Comparison of ENCODE assay signal across 25 cellular contexts in the genomic region with DNA sequence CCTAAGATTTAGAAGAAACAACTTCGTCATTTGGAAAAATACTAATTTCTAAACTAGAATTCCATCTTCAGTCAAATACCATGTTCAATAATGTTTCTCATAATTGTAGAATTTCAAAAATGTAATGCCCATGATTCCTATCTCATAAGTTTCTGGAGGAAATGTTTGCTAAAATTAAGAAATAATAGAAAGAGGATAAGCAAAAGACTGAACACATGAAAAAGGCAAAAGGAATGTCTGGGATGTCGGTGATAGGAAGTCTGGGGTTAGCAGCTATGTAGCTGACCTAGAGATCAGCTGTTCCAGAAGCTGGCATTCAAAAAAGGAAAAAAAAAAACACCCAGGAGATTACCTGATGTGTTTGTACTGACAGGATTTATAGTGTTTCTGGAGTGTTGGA. TPM values are rescaled to one million over a fixed set of nuclear protein-coding genes. Genes with fewer than 3 reads are reported as not detected.
DNase-seq lines count a peak whose midpoint lies in the region; ATAC-seq and TF ChIP-seq lines count a peak whose summit lies in the region.
"Had no signal": no experiment of that assay in that cellular context is flagged by ENCODE, and none has a peak within 500 bp of the region (broad histone marks: within the 10 kb centered on the region; RNA-seq: fewer than 3 reads in every experiment).

No MANE protein-coding gene starts in this region.

- no peak overlapping the region for H3K27ac ChIP-seq in ovary
- H3K27ac ChIP-seq: prostate gland, skin epidermis had no signal

- H3K36me3 ChIP-seq in skeletal muscle satellite cell (ENCODE audit: insufficient read depth, low read length) (no peaks in the 10 kb centered on the region), ovary (no peaks in the 10 kb centered on the region)
- H3K36me3 ChIP-seq: ascending aorta, prostate gland had no signal

- peaks cover 10% of the 10 kb centered on the region for H3K4me1 ChIP-seq in skeletal muscle satellite cell (ENCODE audit: control insufficient read depth, insufficient read depth, low read length)
- no peaks in the 10 kb centered on the region for H3K4me1 ChIP-seq in ovary (ENCODE audit: insufficient read depth)
- H3K4me1 ChIP-seq: ascending aorta, prostate gland had no signal

- intact Hi-C loops in ovary (cut with DNase I), result no loop called here

- TF ChIP-seq EP300 in ovary (IDR thresholded peaks at IDR 0.05), result no peak

- 69 to 76% (median 72%) methylated on average over 2 of the region's 2 CpGs for WGBS in ovary, 3 donors

- H3K9ac ChIP-seq in skeletal muscle satellite cell (ENCODE audit: low read depth, low read length), result peak overlapping the region; percentile 2

- no peak for TF ChIP-seq CTCF in astrocyte of the spinal cord (IDR thresholded peaks at IDR 0.05; ENCODE audit: low read depth, low read length)
- TF ChIP-seq CTCF in progenitor cell of endocrine pancreas (IDR thresholded peaks at IDR 0.05; ENCODE audit: unreplicated experiment), result no peak
- TF ChIP-seq CTCF in ovary (IDR thresholded peaks at IDR 0.05), result no peak

- H3K4me1 Mint-ChIP-seq in progenitor cell of endocrine pancreas (ENCODE audit: low read depth), result peaks cover 2% of the 10 kb centered on the region
- H3K4me1 Mint-ChIP-seq: activated CD4-positive, alpha-beta T cell treated with anti-CD3 and anti-CD28 coated beads, Interleukin-2, amount 10 ng/mL, durations not matched to agents 24 days and 14 days; activated CD8-positive, alpha-beta memory T cell treated with anti-CD3 and anti-CD28 coated beads, Interleukin-2, amount 10 ng/mL, durations not matched to agents 7 days and 5 days; activated naive CD4-positive, alpha-beta T cell treated with anti-CD3 and anti-CD28 coated beads, Interleukin-2, amount 50 U/mL, for 24 hours; stimulated activated memory B cell treated with anti-CD40 and anti-IgM and Interleukin-4, amounts not matched to agents 10 μg/mL and 1 μg/mL and 100 μg/mL, for 72 hours had no signal

- no peak overlapping the region for H3K27ac Mint-ChIP-seq in progenitor cell of endocrine pancreas
- H3K27ac Mint-ChIP-seq: activated CD4-positive, alpha-beta T cell treated with anti-CD3 and anti-CD28 coated beads, Interleukin-2, amount 10 ng/mL, durations not matched to agents 24 days and 14 days; activated CD8-positive, alpha-beta memory T cell treated with anti-CD3 and anti-CD28 coated beads, Interleukin-2, amount 10 ng/mL, durations not matched to agents 7 days and 5 days; activated naive CD4-positive, alpha-beta T cell treated with anti-CD3 and anti-CD28 coated beads, Interleukin-2, amount 50 U/mL, for 24 hours; activated T-helper 1 cell treated with anti-CD3 and anti-CD28 coated beads, Interleukin-12 subunit alpha, Interleukin-12 subunit beta, Interleukin-2, Interleukin-4 antibody, amounts not matched to agents 30 ng/mL and 10 ng/mL and 1 ng/mL, durations not matched to agents 14 hours and 24 hours and 36 hours; CD4-positive, alpha-beta T cell; endodermal cell; stimulated activated memory B cell treated with anti-CD40 and anti-IgM and Interleukin-4, amounts not matched to agents 10 μg/mL and 1 μg/mL and 100 μg/mL, for 72 hours; T-helper 1 cell treated with Interleukin-12 subunit alpha and Interleukin-12 subunit beta and Interleukin-4 antibody, amounts not matched to agents 30 μg/mL and 1 μg/mL, for 36 hours had no signal

- TF ChIP-seq POLR2A in ovary (IDR thresholded peaks at IDR 0.05), result no peak

- no peak for ATAC-seq in GM21447 (IDR thresholded peaks at IDR 0.05; ENCODE audit: unreplicated experiment)
- ATAC-seq: activated CD8-positive, alpha-beta memory T cell treated with anti-CD3 and anti-CD28 coated beads, Interleukin-2, amount 10 ng/mL, durations not matched to agents 7 days and 5 days; Panc1; stimulated activated memory B cell treated with anti-CD40 and anti-IgM and Interleukin-4, amounts not matched to agents 10 μg/mL and 1 μg/mL and 100 μg/mL, for 72 hours had no signal

- no peaks in the 10 kb centered on the region for H3K36me3 Mint-ChIP-seq in progenitor cell of endocrine pancreas (ENCODE audit: insufficient read depth)
- H3K36me3 Mint-ChIP-seq: activated CD8-positive, alpha-beta memory T cell treated with anti-CD3 and anti-CD28 coated beads, Interleukin-2, amount 10 ng/mL, durations not matched to agents 7 days and 5 days; activated naive CD4-positive, alpha-beta T cell treated with anti-CD3 and anti-CD28 coated beads, Interleukin-2, amount 50 U/mL, for 24 hours; stimulated activated memory B cell treated with anti-CD40 and anti-IgM and Interleukin-4, amounts not matched to agents 10 μg/mL and 1 μg/mL and 100 μg/mL, for 72 hours had no signal

- H3K4me3 ChIP-seq in astrocyte of the spinal cord (ENCODE audit: low read depth, low read length), result no peak overlapping the region
- no peak overlapping the region for H3K4me3 ChIP-seq in skeletal muscle satellite cell (ENCODE audit: low read length)
- H3K4me3 ChIP-seq in ovary, result no peak overlapping the region
- H3K4me3 ChIP-seq: ascending aorta, prostate gland, skin epidermis had no signal

- no peaks in the 10 kb centered on the region for H3K9me3 ChIP-seq in skeletal muscle satellite cell (replicated peaks; ENCODE audit: low read length)
- no peaks in the 10 kb centered on the region for H3K9me3 ChIP-seq in ovary
- H3K9me3 ChIP-seq: ascending aorta, prostate gland had no signal

- in situ Hi-C loops in astrocyte of the spinal cord (cut with HindIII; ENCODE audit: low sequenced_read_pairs), result no loop called here

- peak; percentile 28 for DNase-seq in HS-5 (ENCODE audit: low read depth)
- DNase-seq in astrocyte of the spinal cord (ENCODE audit: low read depth, low spot score), result peak; percentile 64
- DNase-seq in islet precursor cell, result peak; percentile 60
- DNase-seq in progenitor cell of endocrine pancreas (ENCODE audit: low spot score, unreplicated experiment), result no peak
- DNase-seq in ovary, result no peak
- no peak for DNase-seq in NCI-H1092 treated with DMSO at 0.1 percent for 48 hours (lab: John Stamatoyannopoulos, UW)
- DNase-seq: activated CD4-positive, alpha-beta T cell treated with anti-CD3 and anti-CD28 coated beads, Interleukin-2, amount 10 ng/mL, durations not matched to agents 24 days and 14 days; activated CD8-positive, alpha-beta memory T cell treated with anti-CD3 and anti-CD28 coated beads, Interleukin-2, amount 10 ng/mL, durations not matched to agents 7 days and 5 days; CD4-positive, alpha-beta T cell; DMS153; endodermal cell; midbrain; NCI-H2107; stimulated activated CD4-positive, alpha-beta T cell treated with anti-CD3 and anti-CD28 coated beads, Interleukin-2, amount 100 ng/mL, for 24 hours had no signal

- H3K4me3 Mint-ChIP-seq in progenitor cell of endocrine pancreas (ENCODE audit: low read depth), result no peak overlapping the region
- H3K4me3 Mint-ChIP-seq: activated CD4-positive, alpha-beta T cell treated with anti-CD3 and anti-CD28 coated beads, Interleukin-2, amount 10 ng/mL, durations not matched to agents 24 days and 14 days; activated CD8-positive, alpha-beta memory T cell treated with anti-CD3 and anti-CD28 coated beads, Interleukin-2, amount 10 ng/mL, durations not matched to agents 7 days and 5 days; activated naive CD4-positive, alpha-beta T cell treated with anti-CD3 and anti-CD28 coated beads, Interleukin-2, amount 50 U/mL, for 24 hours; activated T-helper 1 cell treated with anti-CD3 and anti-CD28 coated beads, Interleukin-12 subunit alpha, Interleukin-12 subunit beta, Interleukin-2, Interleukin-4 antibody, amounts not matched to agents 30 ng/mL and 10 ng/mL and 1 ng/mL, durations not matched to agents 14 hours and 24 hours and 36 hours; CD4-positive, alpha-beta T cell; endodermal cell; stimulated activated memory B cell treated with anti-CD40 and anti-IgM and Interleukin-4, amounts not matched to agents 10 μg/mL and 1 μg/mL and 100 μg/mL, for 72 hours; T-helper 1 cell treated with Interleukin-12 subunit alpha and Interleukin-12 subunit beta and Interleukin-4 antibody, amounts not matched to agents 30 μg/mL and 1 μg/mL, for 36 hours had no signal

- H3K27me3 Mint-ChIP-seq in progenitor cell of endocrine pancreas, result no peaks in the 10 kb centered on the region
- H3K27me3 Mint-ChIP-seq: activated CD4-positive, alpha-beta T cell treated with anti-CD3 and anti-CD28 coated beads, Interleukin-2, amount 10 ng/mL, durations not matched to agents 24 days and 14 days; activated CD8-positive, alpha-beta memory T cell treated with anti-CD3 and anti-CD28 coated beads, Interleukin-2, amount 10 ng/mL, durations not matched to agents 7 days and 5 days; activated naive CD4-positive, alpha-beta T cell treated with anti-CD3 and anti-CD28 coated beads, Interleukin-2, amount 50 U/mL, for 24 hours; CD4-positive, alpha-beta T cell; stimulated activated memory B cell treated with anti-CD40 and anti-IgM and Interleukin-4, amounts not matched to agents 10 μg/mL and 1 μg/mL and 100 μg/mL, for 72 hours had no signal

- no peaks in the 10 kb centered on the region for H3K9me3 Mint-ChIP-seq in progenitor cell of endocrine pancreas (ENCODE audit: low read depth)
- H3K9me3 Mint-ChIP-seq: activated CD4-positive, alpha-beta T cell treated with anti-CD3 and anti-CD28 coated beads, Interleukin-2, amount 10 ng/mL, durations not matched to agents 24 days and 14 days; activated naive CD4-positive, alpha-beta T cell treated with anti-CD3 and anti-CD28 coated beads, Interleukin-2, amount 50 U/mL, for 24 hours; activated T-helper 1 cell treated with anti-CD3 and anti-CD28 coated beads, Interleukin-12 subunit alpha, Interleukin-12 subunit beta, Interleukin-2, Interleukin-4 antibody, amounts not matched to agents 30 ng/mL and 10 ng/mL and 1 ng/mL, durations not matched to agents 14 hours and 24 hours and 36 hours; CD4-positive, alpha-beta T cell; endodermal cell; T-helper 1 cell treated with Interleukin-12 subunit alpha and Interleukin-12 subunit beta and Interleukin-4 antibody, amounts not matched to agents 30 μg/mL and 1 μg/mL, for 36 hours had no signal

- no peak overlapping the region for H3K4me2 ChIP-seq in skeletal muscle satellite cell (ENCODE audit: low read length)

- H3K27me3 ChIP-seq in skeletal muscle satellite cell (ENCODE audit: control insufficient read depth, insufficient read depth, low read length) (no peaks in the 10 kb centered on the region), ovary (no peaks in the 10 kb centered on the region)
- H3K27me3 ChIP-seq: ascending aorta had no signal

RNA-seq across cellular contexts. Expression of a gene that starts 18.9 kb away (rescaled TPM):
- under 0.01 TPM in 1 of 2 replicates, not detected in the other for total RNA-seq in skeletal muscle satellite cell (2012; rRNA removed)
- total RNA-seq in progenitor cell of endocrine pancreas (0.53 and 0.69 TPM in 2 replicates), ovary (1 to 10 TPM in 3 of 7 donors, under 1 TPM in 4; 0.23 to 6.4 (median 0.97) TPM)
- polyA plus RNA-seq in ovary, result 1 to 10 TPM; 2.2 to 2.5 TPM
- total RNA-seq: activated CD4-positive, alpha-beta T cell treated with anti-CD3 and anti-CD28 coated beads, Interleukin-2, amount 10 ng/mL, durations not matched to agents 24 days and 14 days; activated CD8-positive, alpha-beta memory T cell treated with anti-CD3 and anti-CD28 coated beads, Interleukin-2, amount 10 ng/mL, durations not matched to agents 7 days and 5 days; activated T-helper 1 cell treated with anti-CD3 and anti-CD28 coated beads, Interleukin-12 subunit alpha, Interleukin-12 subunit beta, Interleukin-2, Interleukin-4 antibody, amounts not matched to agents 30 ng/mL and 10 ng/mL and 1 ng/mL, durations not matched to agents 14 hours and 24 hours and 36 hours; CD4-positive, alpha-beta T cell; NCI-H460 had no signal

Comparison
In these comparisons a context has a peak if more than half of its experiments do, and no peak if none do; other contexts are left out.
1. DNase-seq: peak in HS-5 (single experiment), astrocyte of the spinal cord (single experiment) and islet precursor cell (single experiment); none in progenitor cell of endocrine pancreas (single experiment), ovary (0 of 5) and NCI-H1092 treated with DMSO at 0.1 percent for 48 hours (single experiment).